In genomic region chr19:46511237-46511636, GRCh38 we compare ENCODE assay signal across 28 cellular contexts.
"Had no signal": no experiment of that assay in that cellular context is flagged by ENCODE, and none has a peak within 500 bp of the region (broad histone marks: within the 10 kb centered on the region; RNA-seq: fewer than 3 reads in every experiment).

No MANE protein-coding gene starts in this region.

- H3K27me3 ChIP-seq: suprapubic skin, testis, upper lobe of left lung, uterus, vagina had no signal

- H3K9me3 ChIP-seq: suprapubic skin, testis, transverse colon, upper lobe of right lung, uterus, vagina had no signal

- H3K27ac Mint-ChIP-seq: stimulated activated effector memory CD8-positive, alpha-beta T cell treated with anti-CD3 and anti-CD28 coated beads, Interleukin-12 subunit alpha, Interleukin-12 subunit beta, amount 100 ng/mL, for 72 hours; stimulated activated memory B cell treated with anti-CD40 and anti-IgM and Interleukin-4, amounts not matched to agents 10 μg/mL and 1 μg/mL and 100 μg/mL, for 72 hours; stimulated activated naive B cell treated with anti-CD40 and anti-IgM and Interleukin-4, amounts not matched to agents 10 μg/mL and 1 μg/mL and 100 μg/mL, for 72 hours; stimulated activated naive CD8-positive, alpha-beta T cell treated with anti-CD3 and anti-CD28 coated beads, Interleukin-15, amount 100 ng/mL, for 72 hours; stimulated activated naive CD8-positive, alpha-beta T cell treated with anti-CD3 and anti-CD28 coated beads, Interleukin-15, Interleukin-2, amounts not matched to agents 100 ng/mL and 50 ng/mL, for 24 hours; type B pancreatic cell had no signal

- ATAC-seq: stimulated activated effector memory CD8-positive, alpha-beta T cell treated with anti-CD3 and anti-CD28 coated beads, Interleukin-12 subunit alpha, Interleukin-12 subunit beta, amount 100 ng/mL, for 72 hours; stimulated activated memory B cell treated with anti-CD40 and anti-IgM and Interleukin-4, amounts not matched to agents 10 μg/mL and 1 μg/mL and 100 μg/mL, for 72 hours; stimulated activated naive B cell treated with anti-CD40 and anti-IgM and Interleukin-4, amounts not matched to agents 10 μg/mL and 1 μg/mL and 100 μg/mL, for 72 hours; stimulated activated naive CD8-positive, alpha-beta T cell treated with anti-CD3 and anti-CD28 coated beads, Interleukin-15, amount 100 ng/mL, for 72 hours; stimulated activated naive CD8-positive, alpha-beta T cell treated with anti-CD3 and anti-CD28 coated beads, Interleukin-15, Interleukin-2, amounts not matched to agents 100 U/mL and 50 U/mL, for 24 hours; upper lobe of right lung had no signal

- H3K9me3 Mint-ChIP-seq: stimulated activated effector memory CD8-positive, alpha-beta T cell treated with anti-CD3 and anti-CD28 coated beads, Interleukin-12 subunit alpha, Interleukin-12 subunit beta, amount 100 ng/mL, for 72 hours; stimulated activated naive CD8-positive, alpha-beta T cell treated with anti-CD3 and anti-CD28 coated beads, Interleukin-15, Interleukin-2, amounts not matched to agents 100 ng/mL and 50 ng/mL, for 24 hours; type B pancreatic cell had no signal

- H3K4me3 Mint-ChIP-seq: stimulated activated effector memory CD8-positive, alpha-beta T cell treated with anti-CD3 and anti-CD28 coated beads, Interleukin-12 subunit alpha, Interleukin-12 subunit beta, amount 100 ng/mL, for 72 hours; stimulated activated memory B cell treated with anti-CD40 and anti-IgM and Interleukin-4, amounts not matched to agents 10 μg/mL and 1 μg/mL and 100 μg/mL, for 72 hours; stimulated activated naive B cell treated with anti-CD40 and anti-IgM and Interleukin-4, amounts not matched to agents 10 μg/mL and 1 μg/mL and 100 μg/mL, for 72 hours; stimulated activated naive CD8-positive, alpha-beta T cell treated with anti-CD3 and anti-CD28 coated beads, Interleukin-15, amount 100 ng/mL, for 72 hours; stimulated activated naive CD8-positive, alpha-beta T cell treated with anti-CD3 and anti-CD28 coated beads, Interleukin-15, Interleukin-2, amounts not matched to agents 100 ng/mL and 50 ng/mL, for 24 hours; type B pancreatic cell had no signal

- DNase-seq: stimulated activated CD4-positive, alpha-beta T cell treated with anti-CD3 and anti-CD28 coated beads, Interleukin-2, amount 100 ng/mL, for 48 hours; stimulated activated CD4-positive, alpha-beta T cell treated with anti-CD3 and anti-CD28 coated beads, Interleukin-4, amount 100 ng/mL, for 1 hour; stimulated activated CD4-positive, alpha-beta T cell treated with anti-CD3 and anti-CD28 coated beads, Interleukin-4, amount 100 ng/mL, for 24 hours; stimulated activated CD4-positive, alpha-beta T cell treated with anti-CD3 and anti-CD28 coated beads, Interleukin-4, amount 100 ng/mL, for 4 hours; stimulated activated CD8-positive, alpha-beta memory T cell treated with anti-CD3 and anti-CD28 coated beads, Interleukin-4, amount 100 ng/mL, for 48 hours; stimulated activated naive B cell treated with anti-CD40 and anti-IgM and Interleukin-4, amounts not matched to agents 10 μg/mL and 1 μg/mL and 100 μg/mL, for 72 hours; stimulated activated naive CD4-positive, alpha-beta T cell; stimulated activated naive CD4-positive, alpha-beta T cell treated with Interleukin-2 at 50 U/mL for 16 hours; stimulated activated naive CD8-positive, alpha-beta T cell treated with anti-CD3 and anti-CD28 coated beads, Interleukin-15, amount 100 ng/mL, for 72 hours; stimulated activated naive CD8-positive, alpha-beta T cell treated with anti-CD3 and anti-CD28 coated beads, Interleukin-15, Interleukin-2, amounts not matched to agents 100 U/mL and 50 U/mL, for 24 hours; stomach; substantia nigra; testis; tibial artery; transverse colon; trophoblast cell; upper lobe of left lung; upper lobe of right lung; uterus had no signal

- H3K4me3 ChIP-seq: stomach, suprapubic skin, testis, thoracic aorta, tibial artery, tibial nerve, transverse colon, upper lobe of left lung, upper lobe of right lung, uterus, vagina had no signal

- H3K4me1 ChIP-seq: transverse colon had no signal

- H3K36me3 ChIP-seq: stomach, suprapubic skin, thoracic aorta, tibial artery, transverse colon, upper lobe of left lung, upper lobe of right lung, uterus, vagina had no signal

- H3K36me3 Mint-ChIP-seq: stimulated activated effector memory CD8-positive, alpha-beta T cell treated with anti-CD3 and anti-CD28 coated beads, Interleukin-12 subunit alpha, Interleukin-12 subunit beta, amount 100 ng/mL, for 72 hours; stimulated activated memory B cell treated with anti-CD40 and anti-IgM and Interleukin-4, amounts not matched to agents 10 μg/mL and 1 μg/mL and 100 μg/mL, for 72 hours; type B pancreatic cell had no signal

- H3K27ac ChIP-seq: stomach, suprapubic skin, testis, thoracic aorta, tibial artery, tibial nerve, transverse colon, upper lobe of left lung, upper lobe of right lung, uterus, vagina had no signal

- FAIRE-seq: urothelium cell line had no signal

- H3K4me1 Mint-ChIP-seq: stimulated activated memory B cell treated with anti-CD40 and anti-IgM and Interleukin-4, amounts not matched to agents 10 μg/mL and 1 μg/mL and 100 μg/mL, for 72 hours had no signal
